Comparison of ENCODE assay signal across 17 cellular contexts in genomic region chrX:71632923-71633657, GRCh38. TPM values are rescaled to one million over a fixed set of nuclear protein-coding genes. Genes with fewer than 3 reads are reported as not detected.
DNase-seq lines count a peak whose midpoint lies in the region; ATAC-seq, FAIRE-seq and TF ChIP-seq lines count a peak whose summit lies in the region.
"Had no signal": no experiment of that assay in that cellular context is flagged by ENCODE, and none has a peak within 500 bp of the region (broad histone marks: within the 10 kb centered on the region; RNA-seq: fewer than 3 reads in every experiment).

No MANE protein-coding gene starts in this region.

- DNase-seq in Right ventricle myocardium inferior (ENCODE audit: missing footprints) (no peak), right atrium auricular region (ENCODE audit: low spot score) (no peak), bronchial epithelial cell (ENCODE audit: low read depth) (no peak), KG1 (lab: John Stamatoyannopoulos, UW) (no peak), SW 1271 (lab: John Stamatoyannopoulos, UW) (no peak), EL (no peak)
- DNase-seq in activated CD8-positive, alpha-beta T cell treated with anti-CD3 and anti-CD28 coated beads for 36 hours = no peak
- DNase-seq: activated gamma-delta T cell, DMS153, MG63, OCI-M1 had no signal

- H3K9me3 Mint-ChIP-seq in activated CD8-positive, alpha-beta T cell treated with anti-CD3 and anti-CD28 coated beads for 36 hours = no peaks in the 10 kb centered on the region
- H3K9me3 Mint-ChIP-seq: central memory CD8-positive, alpha-beta T cell had no signal

- H3K4me1 Mint-ChIP-seq in activated CD8-positive, alpha-beta T cell treated with anti-CD3 and anti-CD28 coated beads for 36 hours (ENCODE audit: low read depth) = peaks cover 34% of the 10 kb centered on the region

- CTCF ChIA-PET in activated CD8-positive, alpha-beta T cell treated with anti-CD3 and anti-CD28 coated beads for 36 hours (lab: Charles Lee) = interaction anchor here (1.0 kb wide), 1 partner anchor 10 kb away, joined by 3 read pairs; no protein-coding TSS in a partner anchor

- POLR2A ChIA-PET in activated CD8-positive, alpha-beta T cell treated with anti-CD3 and anti-CD28 coated beads for 36 hours (lab: Charles Lee) = interaction anchor here (1.5 kb wide), 1 partner anchor 14 kb away, joined by 11 read pairs; the partner anchor contains the start of gene CXCR3

- ATAC-seq in Right ventricle myocardium inferior = peak; percentile 56
- peak; percentile 54 for ATAC-seq in HG03521 (IDR thresholded peaks at IDR 0.05; ENCODE audit: unreplicated experiment)
- ATAC-seq in activated CD8-positive, alpha-beta T cell treated with anti-CD3 and anti-CD28 coated beads for 36 hours = no peak
- ATAC-seq: A549 had no signal

- intact Hi-C loops in Right ventricle myocardium inferior (cut with DNase I) = loop anchor here (10.0 kb wide), 1 partner anchor 48 kb away; no protein-coding TSS in a partner anchor
- intact Hi-C loops in activated CD8-positive, alpha-beta T cell treated with anti-CD3 and anti-CD28 coated beads for 36 hours (cut with micrococcal nuclease) = no loop called here

- no peaks in the 10 kb centered on the region for H3K36me3 ChIP-seq in right atrium auricular region
- H3K36me3 ChIP-seq in bronchial epithelial cell (ENCODE audit: control insufficient read depth, insufficient read depth, low read length) = no peaks in the 10 kb centered on the region
- H3K36me3 ChIP-seq: MG63 had no signal

- H3K27me3 ChIP-seq in right atrium auricular region = no peaks in the 10 kb centered on the region
- H3K27me3 ChIP-seq in bronchial epithelial cell (ENCODE audit: control insufficient read depth, insufficient read depth, low read length) = no peaks in the 10 kb centered on the region
- H3K27me3 ChIP-seq: MG63 had no signal

- no peak overlapping the region for H3K27ac ChIP-seq in right atrium auricular region
- H3K27ac ChIP-seq: A549, HL-60 had no signal

- no peak overlapping the region for H3K4me3 Mint-ChIP-seq in activated CD8-positive, alpha-beta T cell treated with anti-CD3 and anti-CD28 coated beads for 36 hours
- H3K4me3 Mint-ChIP-seq: central memory CD8-positive, alpha-beta T cell had no signal

- peaks cover 0 to 4% of the 10 kb centered on the region in 2 donors for H3K4me1 ChIP-seq in right atrium auricular region
- H3K4me1 ChIP-seq: A549 had no signal

- no peaks in the 10 kb centered on the region for H3K36me3 Mint-ChIP-seq in activated CD8-positive, alpha-beta T cell treated with anti-CD3 and anti-CD28 coated beads for 36 hours (ENCODE audit: low read depth)

- FAIRE-seq in bronchial epithelial cell (lab: Jason Lieb, UNC) = peak; percentile 23
- FAIRE-seq: H1 had no signal

- no peak overlapping the region for H3K4me3 ChIP-seq in right atrium auricular region
- no peak overlapping the region for H3K4me3 ChIP-seq in bronchial epithelial cell (ENCODE audit: low read depth, low read length)
- H3K4me3 ChIP-seq: A549, MG63 had no signal

- H3K27me3 Mint-ChIP-seq in activated CD8-positive, alpha-beta T cell treated with anti-CD3 and anti-CD28 coated beads for 36 hours = no peaks in the 10 kb centered on the region
- H3K27me3 Mint-ChIP-seq: central memory CD8-positive, alpha-beta T cell had no signal

- H3K9me3 ChIP-seq in right atrium auricular region = no peaks in the 10 kb centered on the region
- H3K9me3 ChIP-seq: A549, MG63 had no signal

- no peak overlapping the region for H3K27ac Mint-ChIP-seq in activated CD8-positive, alpha-beta T cell treated with anti-CD3 and anti-CD28 coated beads for 36 hours

- TF ChIP-seq CTCF in right atrium auricular region (IDR thresholded peaks at IDR 0.05) = no peak
- no peak for TF ChIP-seq CTCF in bronchial epithelial cell (IDR thresholded peaks at IDR 0.05; ENCODE audit: insufficient read depth, low read length, severe bottlenecking)
- TF ChIP-seq CTCF in activated CD8-positive, alpha-beta T cell treated with anti-CD3 and anti-CD28 coated beads for 36 hours (IDR thresholded peaks at IDR 0.05) = no peak

RNA-seq across cellular contexts. Expression of gene CXCR3, which starts 14.8 kb away (rescaled TPM):
- total RNA-seq in Right ventricle myocardium inferior (0.32 TPM), right atrium auricular region (under 1 TPM in 1 of 2 donors, not detected in 1; 0.20 TPM), bronchial epithelial cell (not detected in 2 replicates)
- 10 to 100 TPM; 42.4 to 43.8 TPM for total RNA-seq in activated CD8-positive, alpha-beta T cell treated with anti-CD3 and anti-CD28 coated beads for 36 hours
- total RNA-seq: H1, pulmonary artery endothelial cell had no signal

RNA-seq across cellular contexts. Expression of gene GCNA, which starts 54.9 kb away (rescaled TPM):
- total RNA-seq in Right ventricle myocardium inferior (1.7 TPM), right atrium auricular region (1 to 10 TPM in 1 of 2 donors, under 1 TPM in 1; 0.48 to 3.0 TPM), bronchial epithelial cell (1.6 and 1.7 TPM in 2 replicates)
- 1 to 10 TPM; 3.5 to 5.1 TPM for total RNA-seq in activated CD8-positive, alpha-beta T cell treated with anti-CD3 and anti-CD28 coated beads for 36 hours

Comparison
In these comparisons a context has a peak if more than half of its experiments do, and no peak if none do; other contexts are left out.
1. RNA of gene CXCR3, which starts 14.8 kb away (total RNA-seq): 42.4 to 43.8 TPM in activated CD8-positive, alpha-beta T cell treated with anti-CD3 and anti-CD28 coated beads for 36 hours; 0.32 TPM in Right ventricle myocardium inferior (single experiment), 0.20 TPM in right atrium auricular region and not detected in bronchial epithelial cell; every median in the first group is over 10 times any median in the second.